ENCODE assay signal across 19 cellular contexts in the genomic region with DNA sequence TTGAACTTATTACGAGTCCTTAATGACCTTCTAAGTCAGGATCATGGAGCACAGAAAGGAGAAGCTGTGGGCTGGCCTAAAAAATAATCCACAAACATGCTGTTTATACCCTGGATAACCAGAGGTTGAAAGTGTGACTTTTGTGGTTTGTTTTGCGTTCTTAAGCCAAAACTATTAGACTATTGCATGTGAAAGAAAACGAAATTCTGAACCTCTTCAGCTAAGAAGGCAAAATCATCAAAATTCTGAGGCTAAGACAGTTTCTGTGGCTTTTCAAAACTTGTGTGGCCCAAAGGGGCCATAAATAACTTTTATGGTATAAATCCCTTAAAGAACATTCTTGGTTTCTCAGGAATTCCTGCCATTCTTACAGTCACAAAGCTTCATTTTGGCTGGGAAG.
DNase-seq lines count a peak whose midpoint lies in the region; ATAC-seq, FAIRE-seq and TF ChIP-seq lines count a peak whose summit lies in the region.
"Had no signal": no experiment of that assay in that cellular context is flagged by ENCODE, and none has a peak within 500 bp of the region (broad histone marks: within the 10 kb centered on the region; RNA-seq: fewer than 3 reads in every experiment).

No MANE protein-coding gene starts in this region.

- H3K79me2 ChIP-seq in hepatocyte, result no peaks in the 10 kb centered on the region

- no peak overlapping the region for H3K27ac Mint-ChIP-seq in activated T-cell treated with anti-CD3 and anti-CD28 coated beads, Interleukin-2, amount 50 U/mL, for 72 hours
- H3K27ac Mint-ChIP-seq in type B pancreatic cell, result no peak overlapping the region
- H3K27ac Mint-ChIP-seq: activated naive CD4-positive, alpha-beta T cell treated with anti-CD3 and anti-CD28 coated beads for 36 hours; neural progenitor cell had no signal

- H3K4me2 ChIP-seq in hepatocyte, result no peak overlapping the region
- H3K4me2 ChIP-seq: neural progenitor cell had no signal

- CTCF ChIA-PET in A673 (lab: Charles Lee), result no interaction called here

- H3K27me3 ChIP-seq in A673 (replicated peaks; ENCODE audit: insufficient read depth, low read depth, low read length, poor library complexity), result no peaks in the 10 kb centered on the region
- no peaks in the 10 kb centered on the region for H3K27me3 ChIP-seq in hepatocyte
- no peaks in the 10 kb centered on the region for H3K27me3 ChIP-seq in spleen (replicated peaks in 1 of 7)
- H3K27me3 ChIP-seq: neural progenitor cell had no signal

- H3K4me1 ChIP-seq in A673 (ENCODE audit: insufficient read depth, low read length, poor library complexity, severe bottlenecking), result no peaks in the 10 kb centered on the region
- H3K4me1 ChIP-seq in hepatocyte (ENCODE audit: insufficient read depth), result no peaks in the 10 kb centered on the region
- peaks cover 4 to 37% (median 17%) of the 10 kb centered on the region in 6 donors for H3K4me1 ChIP-seq in spleen
- H3K4me1 ChIP-seq: neural progenitor cell had no signal

- peak; percentile 44 for FAIRE-seq in GM19239 (lab: Jason Lieb, UNC)
- FAIRE-seq: endothelial cell of umbilical vein, HepG2, small intestine had no signal

- H4K20me1 ChIP-seq in hepatocyte (ENCODE audit: insufficient read depth, poor library complexity, severe bottlenecking), result no peaks in the 10 kb centered on the region

- no TSS peak for BruUV-seq in A673 (replicated peaks; lab: Mats Ljungman, UMichigan)

- H3K4me3 Mint-ChIP-seq in activated T-cell treated with anti-CD3 and anti-CD28 coated beads, Interleukin-2, amount 50 U/mL, for 72 hours, result no peak overlapping the region
- H3K4me3 Mint-ChIP-seq in type B pancreatic cell, result no peak overlapping the region
- H3K4me3 Mint-ChIP-seq: activated naive CD4-positive, alpha-beta T cell treated with anti-CD3 and anti-CD28 coated beads for 36 hours; neural progenitor cell had no signal

- H3K4me3 ChIP-seq in A673 (ENCODE audit: low read depth, low read length, poor library complexity, severe bottlenecking) (no peak overlapping the region), hepatocyte (no peak overlapping the region), spleen (no peak overlapping the region)
- H3K4me3 ChIP-seq: lower lobe of right lung, neural progenitor cell had no signal

- POLR2A ChIA-PET in A673 (lab: Charles Lee; ENCODE audit: low non-redundant PET), result no interaction called here

- no peak for ATAC-seq in activated T-cell treated with anti-CD3 and anti-CD28 coated beads, Interleukin-2, amount 50 U/mL, for 72 hours (replicated peaks in 1 of 2)
- ATAC-seq: HepG2, lower lobe of right lung had no signal

- H3K9me3 ChIP-seq in A673 (ENCODE audit: low read depth, low read length, poor library complexity, severe bottlenecking) (peaks cover 7% of the 10 kb centered on the region), hepatocyte (ENCODE audit: low read depth) (peaks cover 8% of the 10 kb centered on the region), spleen (peaks cover 3 to 27% (median 18%) of the 10 kb centered on the region in 8 donors)

- H3K9me3 Mint-ChIP-seq in activated T-cell treated with anti-CD3 and anti-CD28 coated beads, Interleukin-2, amount 50 U/mL, for 72 hours, result peaks cover 6% of the 10 kb centered on the region in 2 donors
- peaks cover 14% of the 10 kb centered on the region for H3K9me3 Mint-ChIP-seq in type B pancreatic cell

- no peaks in the 10 kb centered on the region for H3K27me3 Mint-ChIP-seq in activated T-cell treated with anti-CD3 and anti-CD28 coated beads, Interleukin-2, amount 50 U/mL, for 72 hours (ENCODE audit: low read depth)
- H3K27me3 Mint-ChIP-seq in type B pancreatic cell, result no peaks in the 10 kb centered on the region

- no peak overlapping the region for H2AFZ ChIP-seq in hepatocyte
- H2AFZ ChIP-seq: neural progenitor cell had no signal

- TF ChIP-seq POLR2A in spleen (IDR thresholded peaks at IDR 0.05), result no peak

- DNase-seq in A673 (ENCODE audit: low spot score) (peak; percentile 4), GM19239 (ENCODE audit: insufficient read length, low spot score) (no peak), amniotic epithelial cell (ENCODE audit: low read depth) (peak; percentile 86), hepatocyte (ENCODE audit: low spot score) (peak; percentile 10), NCI-H2227 treated with DMSO at 0.1 percent for 48 hours (lab: John Stamatoyannopoulos, UW) (no peak), spleen (no peak), type B pancreatic cell (ENCODE audit: extremely low spot score, unreplicated experiment) (no peak)
- DNase-seq in activated T-cell treated with anti-CD3 and anti-CD28 coated beads, Interleukin-2, amount 50 U/mL, for 72 hours, result no peak
- DNase-seq: activated CD4-positive, CD25-positive, alpha-beta regulatory T cell; activated naive CD4-positive, alpha-beta T cell treated with anti-CD3 and anti-CD28 coated beads for 36 hours; DMS53; lower lobe of right lung; NCI-H1105; OCI-M1; small intestine; substantia nigra had no signal

- H3K4me1 Mint-ChIP-seq in activated T-cell treated with anti-CD3 and anti-CD28 coated beads, Interleukin-2, amount 50 U/mL, for 72 hours (ENCODE audit: low read depth), result peaks cover 8% of the 10 kb centered on the region
- no peaks in the 10 kb centered on the region for H3K4me1 Mint-ChIP-seq in type B pancreatic cell (ENCODE audit: unreplicated experiment)
- H3K4me1 Mint-ChIP-seq: neural progenitor cell had no signal

- H3K27ac ChIP-seq in A673 (ENCODE audit: low read depth, low read length, poor library complexity, severe bottlenecking), result no peak overlapping the region
- peak overlapping the region; percentile 47 for H3K27ac ChIP-seq in hepatocyte
- no peak overlapping the region for H3K27ac ChIP-seq in spleen
- H3K27ac ChIP-seq: lower lobe of right lung, neural progenitor cell had no signal

- no peaks in the 10 kb centered on the region for H3K9me2 ChIP-seq in hepatocyte (replicated peaks; ENCODE audit: insufficient read depth)

- H3K36me3 Mint-ChIP-seq in activated T-cell treated with anti-CD3 and anti-CD28 coated beads, Interleukin-2, amount 50 U/mL, for 72 hours (ENCODE audit: insufficient read depth in 2 of 2), result peaks cover 11 to 13% of the 10 kb centered on the region in 2 donors
- peaks cover 12% of the 10 kb centered on the region for H3K36me3 Mint-ChIP-seq in type B pancreatic cell

- intact Hi-C loops in A673 (cut with micrococcal nuclease; ENCODE audit: unreplicated experiment), result no loop called here
- intact Hi-C loops in spleen (cut with DNase I; ENCODE audit: low total_unique reads), result no loop called here

- 47% methylated on average over 3 of the region's 3 CpGs for WGBS in hepatocyte (ENCODE audit: low lambda C conversion rate, missing lambda C conversion rate)
- WGBS in spleen, 5 donors, result 71 to 79% (median 75%) methylated on average over 3 of the region's 3 CpGs

- TF ChIP-seq CTCF in A673 (conservative IDR thresholded peaks at IDR 0.05; ENCODE audit: low read depth, low read length) (no peak), hepatocyte (IDR thresholded peaks at IDR 0.05; ENCODE audit: poor library complexity) (no peak), spleen (IDR thresholded peaks at IDR 0.05 in 8 of 11, conservative IDR thresholded peaks at IDR 0.05 in 3 of 11) (no peak), type B pancreatic cell (conservative IDR thresholded peaks at IDR 0.05) (no peak)

- H3K36me3 ChIP-seq in A673 (ENCODE audit: insufficient read depth, low read length, poor library complexity, severe bottlenecking) (no peaks in the 10 kb centered on the region), hepatocyte (replicated peaks; ENCODE audit: insufficient read depth, low read depth) (no peaks in the 10 kb centered on the region), spleen (peaks cover 0 to 9% (median 0%) of the 10 kb centered on the region in 6 donors)
- H3K36me3 ChIP-seq: lower lobe of right lung had no signal

Comparison
In these comparisons a context has a peak if more than half of its experiments do, and no peak if none do; other contexts are left out.
1. DNase-seq: peak in A673 (single experiment), amniotic epithelial cell (single experiment) and hepatocyte (single experiment); none in GM19239 (single experiment), NCI-H2227 treated with DMSO at 0.1 percent for 48 hours (single experiment), spleen (single experiment), activated T-cell treated with anti-CD3 and anti-CD28 coated beads, Interleukin-2, amount 50 U/mL, for 72 hours (0 of 2) and type B pancreatic cell (single experiment).